33 cellular contexts compared by ENCODE assay signal in the genomic region with DNA sequence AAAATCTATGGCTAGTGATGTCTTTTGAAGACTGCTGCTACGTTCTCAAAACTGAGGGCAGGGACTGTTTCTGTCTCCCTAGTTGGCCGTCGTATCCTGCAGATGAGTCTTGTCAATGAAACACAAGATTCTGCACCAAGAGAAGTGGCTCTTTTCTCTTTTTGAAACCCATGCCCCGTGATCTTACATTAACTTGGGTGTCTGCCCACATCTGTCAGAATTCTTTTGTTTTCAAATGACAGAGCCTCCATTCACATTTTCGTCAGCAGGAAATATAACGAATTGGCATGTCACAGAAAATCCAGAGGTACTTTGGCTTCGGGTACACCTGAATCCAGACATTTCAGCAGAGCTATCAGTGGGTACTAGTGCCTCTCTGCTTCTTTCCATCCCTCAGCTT.
"Had no signal": no experiment of that assay in that cellular context is flagged by ENCODE, and none has a peak within 500 bp of the region (broad histone marks: within the 10 kb centered on the region; RNA-seq: fewer than 3 reads in every experiment).

No MANE protein-coding gene starts in this region.

- H3K36me3 ChIP-seq: ascending aorta, breast epithelium, cardiac muscle cell, esophagus squamous epithelium, gastroesophageal sphincter had no signal

- DNase-seq: activated CD4-positive, alpha-beta memory T cell treated with anti-CD3 and anti-CD28 coated beads for 36 hours; activated CD4-positive, alpha-beta T cell treated with anti-CD3 and anti-CD28 coated beads for 36 hours; activated CD4-positive, alpha-beta T cell treated with anti-CD3 and anti-CD28 coated beads, Interleukin-2, amount 10 ng/mL, durations not matched to agents 24 days and 14 days; activated CD4-positive, CD25-positive, alpha-beta regulatory T cell; activated CD4-positive, CD25-positive, alpha-beta regulatory T cell treated with anti-CD3 and anti-CD28 coated beads, Interleukin-2, amount 50 U/mL, for 72 hours; activated CD8-positive, alpha-beta memory T cell treated with anti-CD3 and anti-CD28 coated beads, Interleukin-2, amount 10 ng/mL, durations not matched to agents 7 days and 5 days; activated CD8-positive, alpha-beta memory T cell treated with anti-CD3 and anti-CD28 coated beads, Interleukin-2, amount 50 U/mL, for 4 hours; activated CD8-positive, alpha-beta T cell treated with anti-CD3 and anti-CD28 coated beads, Interleukin-2, amount 10 ng/mL, durations not matched to agents 7 days and 5 days; activated gamma-delta T cell; activated naive CD4-positive, alpha-beta T cell; activated naive CD4-positive, alpha-beta T cell treated with anti-CD3 and anti-CD28 coated beads, Interleukin-2, amount 10 ng/mL, durations not matched to agents 7 days and 5 days; activated naive CD8-positive, alpha-beta T cell treated with anti-CD3 and anti-CD28 coated beads, Interleukin-2, amount 10 ng/mL, durations not matched to agents 7 days and 5 days; activated T-cell treated with anti-CD3 and anti-CD28 coated beads, Interleukin-2, amount 50 U/mL, for 24 hours; activated T-cell treated with anti-CD3 and anti-CD28 coated beads, Interleukin-2, amount 50 U/mL, for 72 hours; central memory CD4-positive, alpha-beta T cell; effector memory CD4-positive, alpha-beta T cell; endodermal cell; erythroblast; esophagus squamous epithelium; foreskin melanocyte; T-helper 1 cell; T-helper 17 cell; T1000 had no signal

- H3K27ac Mint-ChIP-seq: activated CD4-positive, alpha-beta memory T cell treated with anti-CD3 and anti-CD28 coated beads for 36 hours; activated CD4-positive, alpha-beta T cell treated with anti-CD3 and anti-CD28 coated beads for 36 hours; activated CD4-positive, alpha-beta T cell treated with anti-CD3 and anti-CD28 coated beads, Interleukin-2, amount 10 ng/mL, durations not matched to agents 24 days and 14 days; activated CD8-positive, alpha-beta memory T cell treated with anti-CD3 and anti-CD28 coated beads, Interleukin-2, amount 10 ng/mL, durations not matched to agents 7 days and 5 days; activated CD8-positive, alpha-beta T cell treated with anti-CD3 and anti-CD28 coated beads, Interleukin-2, amount 10 ng/mL, durations not matched to agents 7 days and 5 days; activated naive CD4-positive, alpha-beta T cell treated with anti-CD3 and anti-CD28 coated beads, Interleukin-2, amount 10 ng/mL, durations not matched to agents 7 days and 5 days; activated naive CD4-positive, alpha-beta T cell treated with anti-CD3 and anti-CD28 coated beads, Interleukin-2, amount 50 U/mL, for 72 hours; activated naive CD8-positive, alpha-beta T cell treated with anti-CD3 and anti-CD28 coated beads, Interleukin-2, amount 10 ng/mL, durations not matched to agents 7 days and 5 days; activated T-cell treated with anti-CD3 and anti-CD28 coated beads, Interleukin-2, amount 50 U/mL, for 24 hours; activated T-cell treated with anti-CD3 and anti-CD28 coated beads, Interleukin-2, amount 50 U/mL, for 72 hours; brain; dendritic cell treated with granulocyte-macrophage colony-stimulating factor and Interleukin-4, amounts not matched to agents 40 ng/mL and 50 ng/mL, for 4 days; endodermal cell; T-helper 17 cell; T-helper 2 cell treated with Interferon-gamma antibody and Interleukin-4, amounts not matched to agents 5 μg/mL and 100 μg/mL, for 36 hours had no signal

- H3K4me3 ChIP-seq: ascending aorta, breast epithelium, cardiac muscle cell, coronary artery, esophagus squamous epithelium, gastroesophageal sphincter had no signal

- H3K4me1 Mint-ChIP-seq: activated CD4-positive, alpha-beta T cell treated with anti-CD3 and anti-CD28 coated beads for 36 hours; activated CD4-positive, alpha-beta T cell treated with anti-CD3 and anti-CD28 coated beads, Interleukin-2, amount 10 ng/mL, durations not matched to agents 24 days and 14 days; activated CD8-positive, alpha-beta memory T cell treated with anti-CD3 and anti-CD28 coated beads, Interleukin-2, amount 10 ng/mL, durations not matched to agents 7 days and 5 days; activated naive CD4-positive, alpha-beta T cell treated with anti-CD3 and anti-CD28 coated beads, Interleukin-2, amount 10 ng/mL, durations not matched to agents 7 days and 5 days; activated naive CD8-positive, alpha-beta T cell treated with anti-CD3 and anti-CD28 coated beads, Interleukin-2, amount 10 ng/mL, durations not matched to agents 7 days and 5 days; endodermal cell had no signal

- H3K36me3 Mint-ChIP-seq: activated CD4-positive, alpha-beta memory T cell treated with anti-CD3 and anti-CD28 coated beads for 36 hours; activated CD8-positive, alpha-beta memory T cell treated with anti-CD3 and anti-CD28 coated beads, Interleukin-2, amount 10 ng/mL, durations not matched to agents 7 days and 5 days; activated naive CD4-positive, alpha-beta T cell treated with anti-CD3 and anti-CD28 coated beads, Interleukin-2, amount 10 ng/mL, durations not matched to agents 7 days and 5 days; activated naive CD4-positive, alpha-beta T cell treated with anti-CD3 and anti-CD28 coated beads, Interleukin-2, amount 50 U/mL, for 72 hours; activated naive CD8-positive, alpha-beta T cell treated with anti-CD3 and anti-CD28 coated beads, Interleukin-2, amount 10 ng/mL, durations not matched to agents 7 days and 5 days; brain had no signal

- H3K4me1 ChIP-seq: breast epithelium, esophagus squamous epithelium had no signal

- H3K4me3 Mint-ChIP-seq: activated CD4-positive, alpha-beta memory T cell treated with anti-CD3 and anti-CD28 coated beads for 36 hours; activated CD4-positive, alpha-beta T cell treated with anti-CD3 and anti-CD28 coated beads for 36 hours; activated CD4-positive, alpha-beta T cell treated with anti-CD3 and anti-CD28 coated beads, Interleukin-2, amount 10 ng/mL, durations not matched to agents 24 days and 14 days; activated CD8-positive, alpha-beta memory T cell treated with anti-CD3 and anti-CD28 coated beads, Interleukin-2, amount 10 ng/mL, durations not matched to agents 7 days and 5 days; activated CD8-positive, alpha-beta T cell treated with anti-CD3 and anti-CD28 coated beads, Interleukin-2, amount 10 ng/mL, durations not matched to agents 7 days and 5 days; activated naive CD4-positive, alpha-beta T cell treated with anti-CD3 and anti-CD28 coated beads, Interleukin-2, amount 10 ng/mL, durations not matched to agents 7 days and 5 days; activated naive CD8-positive, alpha-beta T cell treated with anti-CD3 and anti-CD28 coated beads, Interleukin-2, amount 10 ng/mL, durations not matched to agents 7 days and 5 days; activated T-cell treated with anti-CD3 and anti-CD28 coated beads, Interleukin-2, amount 50 U/mL, for 24 hours; activated T-cell treated with anti-CD3 and anti-CD28 coated beads, Interleukin-2, amount 50 U/mL, for 72 hours; brain; dendritic cell treated with granulocyte-macrophage colony-stimulating factor and Interleukin-4, amounts not matched to agents 40 ng/mL and 50 ng/mL, for 4 days; endodermal cell; T-helper 17 cell; T-helper 2 cell treated with Interferon-gamma antibody and Interleukin-4, amounts not matched to agents 5 μg/mL and 100 μg/mL, for 36 hours had no signal

- H3K27me3 Mint-ChIP-seq: activated CD4-positive, alpha-beta T cell treated with anti-CD3 and anti-CD28 coated beads for 36 hours; activated CD4-positive, alpha-beta T cell treated with anti-CD3 and anti-CD28 coated beads, Interleukin-2, amount 10 ng/mL, durations not matched to agents 24 days and 14 days; activated naive CD4-positive, alpha-beta T cell treated with anti-CD3 and anti-CD28 coated beads, Interleukin-2, amount 10 ng/mL, durations not matched to agents 7 days and 5 days had no signal

- H3K9me3 Mint-ChIP-seq: activated CD4-positive, alpha-beta memory T cell treated with anti-CD3 and anti-CD28 coated beads for 36 hours; activated CD4-positive, alpha-beta T cell treated with anti-CD3 and anti-CD28 coated beads, Interleukin-2, amount 10 ng/mL, durations not matched to agents 24 days and 14 days; activated naive CD4-positive, alpha-beta T cell treated with anti-CD3 and anti-CD28 coated beads, Interleukin-2, amount 10 ng/mL, durations not matched to agents 7 days and 5 days; activated naive CD4-positive, alpha-beta T cell treated with anti-CD3 and anti-CD28 coated beads, Interleukin-2, amount 50 U/mL, for 72 hours; activated naive CD8-positive, alpha-beta T cell treated with anti-CD3 and anti-CD28 coated beads, Interleukin-2, amount 10 ng/mL, durations not matched to agents 7 days and 5 days; activated T-cell treated with anti-CD3 and anti-CD28 coated beads, Interleukin-2, amount 50 U/mL, for 24 hours; activated T-cell treated with anti-CD3 and anti-CD28 coated beads, Interleukin-2, amount 50 U/mL, for 72 hours; dendritic cell treated with granulocyte-macrophage colony-stimulating factor and Interleukin-4, amounts not matched to agents 40 ng/mL and 50 ng/mL, for 4 days; endodermal cell; T-helper 2 cell treated with Interferon-gamma antibody and Interleukin-4, amounts not matched to agents 5 μg/mL and 100 μg/mL, for 36 hours had no signal

- H3K9me3 ChIP-seq: ascending aorta, breast epithelium, esophagus squamous epithelium, gastroesophageal sphincter had no signal

- H3K27me3 ChIP-seq: ascending aorta, breast epithelium, dorsolateral prefrontal cortex, esophagus squamous epithelium, gastroesophageal sphincter had no signal
